ENCODE assay signal across 8 cellular contexts in the genomic region with DNA sequence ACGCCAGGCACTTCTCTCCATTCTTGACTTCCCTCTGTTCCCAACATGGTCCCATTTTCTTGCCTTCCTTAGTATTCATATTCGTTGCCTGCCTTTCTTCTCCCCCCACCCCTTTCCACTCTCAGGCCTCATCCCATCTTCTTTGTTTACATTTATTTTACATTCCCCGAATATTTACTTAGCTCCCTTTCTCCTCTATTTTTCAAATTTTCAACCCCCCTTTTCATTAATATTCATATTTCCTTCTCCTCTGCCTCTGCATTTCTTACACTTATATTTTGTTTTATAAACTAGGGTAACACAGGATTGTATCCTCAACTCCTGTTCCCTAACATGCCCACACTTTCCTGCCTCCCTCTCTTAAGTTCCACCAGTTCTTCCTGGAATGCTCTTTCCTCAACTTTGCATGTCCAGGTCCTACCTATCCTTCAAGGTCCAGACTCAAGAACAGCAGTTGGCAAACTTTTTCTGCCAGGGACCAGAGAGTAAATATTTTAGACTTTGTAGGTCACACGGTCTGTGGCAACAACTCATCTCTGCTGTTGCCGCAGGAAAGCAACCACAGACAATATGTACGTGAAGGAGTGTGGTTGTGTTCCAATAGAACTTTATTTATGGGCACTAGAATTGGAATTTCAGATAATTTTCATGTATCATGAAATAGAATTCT. TPM values are rescaled to one million over a fixed set of nuclear protein-coding genes. Genes with fewer than 3 reads are reported as not detected.
DNase-seq lines count a peak whose midpoint lies in the region; ATAC-seq and TF ChIP-seq lines count a peak whose summit lies in the region.

No MANE protein-coding gene starts in this region.

- no peaks in the 10 kb centered on the region for H3K27me3 ChIP-seq in CD4-positive, CD25-positive, alpha-beta regulatory T cell (ENCODE audit: control insufficient read depth, insufficient read depth, low read length)

- H3K4me3 ChIP-seq in CD4-positive, CD25-positive, alpha-beta regulatory T cell (ENCODE audit: low read depth, low read length), result peak overlapping the region; percentile 77
- H3K4me3 ChIP-seq in LNCaP clone FGC (ENCODE audit: low read depth, low read length), result peak overlapping the region; percentile 62

- peak overlapping the region; percentile 89 to 96 (median 92) for H3K4me3 Mint-ChIP-seq in CD4-positive, CD25-positive, alpha-beta regulatory T cell
- H3K4me3 Mint-ChIP-seq in dendritic cell treated with granulocyte-macrophage colony-stimulating factor and Interleukin-4, amounts not matched to agents 40 ng/mL and 50 ng/mL, for 4 days, result peak overlapping the region; percentile 89
- H3K4me3 Mint-ChIP-seq in neural crest cell, result peak overlapping the region; percentile 93

- peaks cover 38% of the 10 kb centered on the region for H3K4me1 ChIP-seq in CD4-positive, CD25-positive, alpha-beta regulatory T cell (ENCODE audit: control insufficient read depth, insufficient read depth, low read length, poor library complexity, severe bottlenecking)

- H3K9me3 ChIP-seq in CD4-positive, CD25-positive, alpha-beta regulatory T cell (ENCODE audit: control insufficient read depth in 2 of 2, low read length in 2 of 2), result no peaks in the 10 kb centered on the region

- H3K36me3 ChIP-seq in CD4-positive, CD25-positive, alpha-beta regulatory T cell (ENCODE audit: control insufficient read depth, insufficient read depth, low read length), result no peaks in the 10 kb centered on the region

- DNase-seq in CD4-positive, CD25-positive, alpha-beta regulatory T cell, result no peak
- DNase-seq in LNCaP clone FGC (ENCODE audit: low read depth), result no peak
- no peak for DNase-seq in neural crest cell (ENCODE audit: low read depth, low spot score)
- no peak for DNase-seq in posterior vena cava (ENCODE audit: low spot score)
- no peak for DNase-seq in midbrain (lab: John Stamatoyannopoulos, UW)

- intact Hi-C loops in dendritic cell treated with granulocyte-macrophage colony-stimulating factor and Interleukin-4, amounts not matched to agents 40 ng/mL and 50 ng/mL, for 4 days (cut with micrococcal nuclease), result no loop called here
- intact Hi-C loops in posterior vena cava (cut with DNase I), result no loop called here

- no peak overlapping the region for H3K27ac ChIP-seq in CD4-positive, CD25-positive, alpha-beta regulatory T cell (ENCODE audit: insufficient read depth, low read length, poor library complexity, severe bottlenecking)

- peaks cover 9% of the 10 kb centered on the region for H3K36me3 Mint-ChIP-seq in CD4-positive, CD25-positive, alpha-beta regulatory T cell
- peaks cover 42% of the 10 kb centered on the region for H3K36me3 Mint-ChIP-seq in dendritic cell treated with granulocyte-macrophage colony-stimulating factor and Interleukin-4, amounts not matched to agents 40 ng/mL and 50 ng/mL, for 4 days (ENCODE audit: low read depth)
- H3K36me3 Mint-ChIP-seq in neural crest cell (ENCODE audit: low read depth), result peaks cover 10% of the 10 kb centered on the region

- ATAC-seq in CD4-positive, CD25-positive, alpha-beta regulatory T cell (ENCODE audit: low read depth in 2 of 2), result no peak
- ATAC-seq in HG03095 (IDR thresholded peaks at IDR 0.05; ENCODE audit: unreplicated experiment) (no peak), GM21390 (IDR thresholded peaks at IDR 0.05; ENCODE audit: unreplicated experiment) (no peak)

- H3K27ac Mint-ChIP-seq in CD4-positive, CD25-positive, alpha-beta regulatory T cell, result peak overlapping the region; percentile 32 to 90 (median 87)
- peak overlapping the region; percentile 93 for H3K27ac Mint-ChIP-seq in dendritic cell treated with granulocyte-macrophage colony-stimulating factor and Interleukin-4, amounts not matched to agents 40 ng/mL and 50 ng/mL, for 4 days
- peak overlapping the region; percentile 99 for H3K27ac Mint-ChIP-seq in neural crest cell (ENCODE audit: unreplicated experiment)

- H3K9me3 Mint-ChIP-seq in CD4-positive, CD25-positive, alpha-beta regulatory T cell, result no peaks in the 10 kb centered on the region
- no peaks in the 10 kb centered on the region for H3K9me3 Mint-ChIP-seq in dendritic cell treated with granulocyte-macrophage colony-stimulating factor and Interleukin-4, amounts not matched to agents 40 ng/mL and 50 ng/mL, for 4 days
- no peaks in the 10 kb centered on the region for H3K9me3 Mint-ChIP-seq in neural crest cell

- peaks cover 25 to 44% (median 34%) of the 10 kb centered on the region in 4 donors for H3K4me1 Mint-ChIP-seq in CD4-positive, CD25-positive, alpha-beta regulatory T cell
- peaks cover 39% of the 10 kb centered on the region for H3K4me1 Mint-ChIP-seq in dendritic cell treated with granulocyte-macrophage colony-stimulating factor and Interleukin-4, amounts not matched to agents 40 ng/mL and 50 ng/mL, for 4 days (ENCODE audit: low read depth)
- peaks cover 66% of the 10 kb centered on the region for H3K4me1 Mint-ChIP-seq in neural crest cell

- TF ChIP-seq CTCF in LNCaP clone FGC (IDR thresholded peaks at IDR 0.05; ENCODE audit: control insufficient read depth, extremely low read depth, insufficient read depth) (no peak), neural crest cell (conservative IDR thresholded peaks at IDR 0.05) (no peak)

- peaks cover 4% of the 10 kb centered on the region for H3K27me3 Mint-ChIP-seq in CD4-positive, CD25-positive, alpha-beta regulatory T cell
- no peaks in the 10 kb centered on the region for H3K27me3 Mint-ChIP-seq in dendritic cell treated with granulocyte-macrophage colony-stimulating factor and Interleukin-4, amounts not matched to agents 40 ng/mL and 50 ng/mL, for 4 days
- no peaks in the 10 kb centered on the region for H3K27me3 Mint-ChIP-seq in neural crest cell (ENCODE audit: low read depth)

RNA-seq across cellular contexts. Expression of gene A3GALT2, which starts 29.8 kb away (rescaled TPM):
- not detected for total RNA-seq in CD4-positive, CD25-positive, alpha-beta regulatory T cell
- polyA plus RNA-seq in CD4-positive, CD25-positive, alpha-beta regulatory T cell, result not detected
- not detected in 2 replicates for total RNA-seq in neural crest cell
- under 1 TPM in 1 of 2 donors, not detected in 1; 0.24 TPM for total RNA-seq in posterior vena cava
